15 cellular contexts compared by ENCODE assay signal in genomic region chr16:89185062-89185751, GRCh38. TPM values are rescaled to one million over a fixed set of nuclear protein-coding genes. Genes with fewer than 3 reads are reported as not detected.
DNase-seq lines count a peak whose midpoint lies in the region; ATAC-seq and TF ChIP-seq lines count a peak whose summit lies in the region.
"Had no signal": no experiment of that assay in that cellular context is flagged by ENCODE, and none has a peak within 500 bp of the region (broad histone marks: within the 10 kb centered on the region; RNA-seq: fewer than 3 reads in every experiment).

No MANE protein-coding gene starts in this region.

- H3K4me1 Mint-ChIP-seq in CD14-positive monocyte (no peaks in the 10 kb centered on the region), T-helper 17 cell (peaks cover 3% of the 10 kb centered on the region), chondrocyte (ENCODE audit: low read depth) (no peaks in the 10 kb centered on the region)
- peaks cover 3 to 19% (median 8%) of the 10 kb centered on the region in 4 donors for H3K4me1 Mint-ChIP-seq in CD4-positive, alpha-beta memory T cell

- TF ChIP-seq POLR2A in vagina (IDR thresholded peaks at IDR 0.05), result no peak

- H3K9me3 Mint-ChIP-seq in CD14-positive monocyte (peaks cover 0 to 4% (median 0%) of the 10 kb centered on the region in 7 donors), chondrocyte (ENCODE audit: low read depth) (no peaks in the 10 kb centered on the region)
- peaks cover 0 to 10% (median 0%) of the 10 kb centered on the region in 8 donors for H3K9me3 Mint-ChIP-seq in CD4-positive, alpha-beta memory T cell
- H3K9me3 Mint-ChIP-seq: activated T-cell treated with anti-CD3 and anti-CD28 coated beads, Interleukin-2, amount 50 U/mL, for 4 hours had no signal

- no peak overlapping the region for H3K27ac ChIP-seq in CD4-positive, alpha-beta memory T cell (ENCODE audit: low read depth, low read length)
- H3K27ac ChIP-seq in vagina, result no peak overlapping the region
- H3K27ac ChIP-seq: stomach had no signal

- H3K4me3 Mint-ChIP-seq in CD14-positive monocyte, result no peak overlapping the region
- peak overlapping the region in 1 of 8 donors; percentile 28 for H3K4me3 Mint-ChIP-seq in CD4-positive, alpha-beta memory T cell
- no peak overlapping the region for H3K4me3 Mint-ChIP-seq in T-helper 17 cell
- no peak overlapping the region for H3K4me3 Mint-ChIP-seq in chondrocyte (ENCODE audit: unreplicated experiment)
- H3K4me3 Mint-ChIP-seq: activated T-cell treated with anti-CD3 and anti-CD28 coated beads, Interleukin-2, amount 50 U/mL, for 4 hours had no signal

- H3K27me3 Mint-ChIP-seq in CD14-positive monocyte (ENCODE audit: low read depth in 3 of 3) (peaks cover 3 to 20% (median 14%) of the 10 kb centered on the region in 3 donors), T-helper 17 cell (no peaks in the 10 kb centered on the region), chondrocyte (ENCODE audit: low read depth) (peaks cover 5% of the 10 kb centered on the region)
- H3K27me3 Mint-ChIP-seq in CD4-positive, alpha-beta memory T cell, result peaks cover 0 to 1% of the 10 kb centered on the region in 2 donors

- ATAC-seq in T-helper 17 cell, result peak; percentile 54
- peak; percentile 12 for ATAC-seq in left colon
- ATAC-seq: activated T-cell treated with anti-CD3 and anti-CD28 coated beads, Interleukin-2, amount 50 U/mL, for 4 hours; HCT116; PC-3 had no signal

- POLR2A ChIA-PET in CD4-positive, alpha-beta memory T cell (lab: Charles Lee; ENCODE audit: partially characterized antibody), result interaction anchor here (0.7 kb wide), 1 partner anchor 688 kb away, joined by 3 read pairs; the partner anchor contains the start of gene TCF25

- H3K27ac Mint-ChIP-seq in CD14-positive monocyte, result no peak overlapping the region
- H3K27ac Mint-ChIP-seq in CD4-positive, alpha-beta memory T cell, result peak overlapping the region in 4 of 7 donors; percentile 6 to 90 (median 55)
- peak overlapping the region; percentile 39 for H3K27ac Mint-ChIP-seq in T-helper 17 cell
- H3K27ac Mint-ChIP-seq in chondrocyte (ENCODE audit: unreplicated experiment), result no peak overlapping the region

- DNase-seq in CD14-positive monocyte (ENCODE audit: low spot score) (peak; percentile 36), T-helper 17 cell (no peak), left colon (no peak), vagina (ENCODE audit: extremely low spot score in 2 of 2) (no peak), chondrocyte (ENCODE audit: low spot score) (no peak), ecto neural progenitor cell (ENCODE audit: low spot score) (no peak)
- DNase-seq in CD4-positive, alpha-beta memory T cell, result peak; percentile 34 to 74 (median 61)
- DNase-seq: activated T-cell treated with anti-CD3 and anti-CD28 coated beads, Interleukin-2, amount 50 U/mL, for 4 hours; amniotic stem cell; PC-3; small intestine; stomach had no signal

- intact Hi-C loops in CD14-positive monocyte (cut with micrococcal nuclease), result no loop called here
- intact Hi-C loops in CD4-positive, alpha-beta memory T cell (cut with micrococcal nuclease), result no loop called here
- intact Hi-C loops in left colon (cut with DNase I, micrococcal nuclease), result no loop called here
- intact Hi-C loops in vagina (cut with DNase I), result no loop called here

- TF ChIP-seq CTCF in CD14-positive monocyte (IDR thresholded peaks at IDR 0.05) (no peak), vagina (IDR thresholded peaks at IDR 0.05) (no peak), chondrocyte (IDR thresholded peaks at IDR 0.05) (no peak)

- H3K27me3 ChIP-seq in CD4-positive, alpha-beta memory T cell (ENCODE audit: insufficient read depth, low read length), result no peaks in the 10 kb centered on the region
- no peaks in the 10 kb centered on the region for H3K27me3 ChIP-seq in vagina

- peaks cover 6% of the 10 kb centered on the region for H3K4me1 ChIP-seq in CD4-positive, alpha-beta memory T cell (ENCODE audit: insufficient read depth, low read length)
- H3K4me1 ChIP-seq in vagina, result no peaks in the 10 kb centered on the region
- H3K4me1 ChIP-seq: stomach had no signal

- no peaks in the 10 kb centered on the region for H3K9me3 ChIP-seq in CD4-positive, alpha-beta memory T cell (ENCODE audit: control insufficient read depth in 1 of 2, low read length in 2 of 2)
- H3K9me3 ChIP-seq in T-helper 17 cell (ENCODE audit: control insufficient read depth, low read length, poor library complexity, severe bottlenecking), result no peaks in the 10 kb centered on the region
- H3K9me3 ChIP-seq in vagina, result no peaks in the 10 kb centered on the region
- H3K9me3 ChIP-seq: stomach had no signal

- CTCF ChIA-PET in CD4-positive, alpha-beta memory T cell (lab: Charles Lee; ENCODE audit: partially characterized antibody), result no interaction called here

- no peaks in the 10 kb centered on the region for H3K36me3 ChIP-seq in CD4-positive, alpha-beta memory T cell (ENCODE audit: insufficient read depth, low read length)
- H3K36me3 ChIP-seq in vagina, result no peaks in the 10 kb centered on the region
- H3K36me3 ChIP-seq: stomach had no signal

- no peaks in the 10 kb centered on the region for H3K36me3 Mint-ChIP-seq in CD14-positive monocyte
- no peaks in the 10 kb centered on the region for H3K36me3 Mint-ChIP-seq in CD4-positive, alpha-beta memory T cell
- H3K36me3 Mint-ChIP-seq in T-helper 17 cell (ENCODE audit: low read depth), result no peaks in the 10 kb centered on the region
- H3K36me3 Mint-ChIP-seq in chondrocyte (ENCODE audit: low read depth), result no peaks in the 10 kb centered on the region

- H3K4me3 ChIP-seq in CD4-positive, alpha-beta memory T cell (ENCODE audit: low read length in 2 of 2), result no peak overlapping the region
- H3K4me3 ChIP-seq in vagina, result no peak overlapping the region
- H3K4me3 ChIP-seq: stomach had no signal

RNA-seq across cellular contexts. Expression of gene CDH15, which starts 13.7 kb away (rescaled TPM):
- not detected for polyA plus RNA-seq in CD14-positive monocyte
- total RNA-seq in CD4-positive, alpha-beta memory T cell, result not detected
- not detected for polyA plus RNA-seq in CD4-positive, alpha-beta memory T cell
- under 1 TPM in 1 of 2 donors, not detected in 1; 0.12 TPM for total RNA-seq in T-helper 17 cell
- not detected for total RNA-seq in left colon
- total RNA-seq in vagina, result not detected
- 0.20 to 0.23 TPM in 2 of 3 replicates, not detected in the other for total RNA-seq in chondrocyte
- total RNA-seq: activated T-cell treated with anti-CD3 and anti-CD28 coated beads, Interleukin-2, amount 50 U/mL, for 4 hours; omental fat pad; stomach had no signal

RNA-seq across cellular contexts. Expression of gene SLC22A31, which starts 15.1 kb away (rescaled TPM):
- polyA plus RNA-seq in CD14-positive monocyte, result not detected
- under 1 TPM in 1 of 2 experiments, not detected in 1; 0.44 TPM for total RNA-seq in CD4-positive, alpha-beta memory T cell
- under 1 TPM; 0.32 to 0.48 TPM for polyA plus RNA-seq in CD4-positive, alpha-beta memory T cell
- under 1 TPM; 0.52 to 0.76 TPM for total RNA-seq in T-helper 17 cell
- total RNA-seq in left colon, result under 1 TPM; 0.34 to 0.59 TPM
- total RNA-seq in vagina, result not detected
- 0.40 to 0.94 TPM in 2 of 3 replicates, not detected in the other for total RNA-seq in chondrocyte
- total RNA-seq: glomerular endothelial cell, omental fat pad had no signal

RNA-seq across cellular contexts. Expression of gene ZNF778, which starts 32.3 kb away (rescaled TPM):
- under 1 TPM; 0.51 to 0.60 TPM for polyA plus RNA-seq in CD14-positive monocyte
- total RNA-seq in CD4-positive, alpha-beta memory T cell, result 10 to 100 TPM; 13.1 to 15.9 TPM
- polyA plus RNA-seq in CD4-positive, alpha-beta memory T cell, result 1 to 10 TPM; 1.0 to 4.4 TPM
- total RNA-seq in T-helper 17 cell (1 to 10 TPM; 4.1 to 8.1 TPM), left colon (1 to 10 TPM; 4.4 to 7.0 TPM), vagina (6.6 TPM), chondrocyte (5.8 to 7.7 TPM (median 6.6 TPM) in 3 replicates)

Comparison
In these comparisons a context has a peak if more than half of its experiments do, and no peak if none do; other contexts are left out.
1. DNase-seq: peak in CD14-positive monocyte (single experiment) and CD4-positive, alpha-beta memory T cell (5 of 5); none in T-helper 17 cell (0 of 3), left colon (0 of 2), vagina (0 of 2), chondrocyte (single experiment) and ecto neural progenitor cell (single experiment).
2. H3K27ac Mint-ChIP-seq: peak in CD4-positive, alpha-beta memory T cell (4 of 7) and T-helper 17 cell (single experiment); none in CD14-positive monocyte (0 of 7) and chondrocyte (single experiment).